9 cellular contexts compared by ENCODE assay signal in the genomic region with DNA sequence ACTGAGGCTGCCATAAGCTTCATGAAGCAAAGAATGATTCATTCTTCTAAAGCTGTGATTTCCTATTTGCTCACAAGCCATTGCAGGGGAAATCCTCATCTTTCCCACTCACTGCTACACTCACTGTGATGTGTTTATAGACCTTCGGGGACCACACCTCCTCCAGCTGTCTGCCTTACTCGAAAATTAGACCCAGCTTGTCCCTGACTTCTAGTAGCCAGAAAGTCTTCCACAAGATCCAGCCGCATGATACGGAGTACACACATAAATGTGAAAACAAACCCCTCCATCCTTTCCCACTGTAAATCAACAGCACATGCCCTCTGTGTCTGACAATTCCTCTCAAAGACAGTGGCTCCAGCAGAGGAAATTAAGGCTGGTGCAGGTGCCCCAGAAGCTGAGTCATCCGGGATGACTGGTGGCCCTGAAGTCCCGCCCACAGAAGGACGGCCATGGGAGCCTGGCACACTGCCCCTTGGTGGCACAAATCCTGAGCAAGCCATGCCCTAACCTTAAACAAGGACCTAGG.
DNase-seq lines count a peak whose midpoint lies in the region; ATAC-seq and TF ChIP-seq lines count a peak whose summit lies in the region.
"Had no signal": no experiment of that assay in that cellular context is flagged by ENCODE, and none has a peak within 500 bp of the region (broad histone marks: within the 10 kb centered on the region; RNA-seq: fewer than 3 reads in every experiment).

No MANE protein-coding gene starts in this region.

- H3K27me3 ChIP-seq in left ventricle myocardium inferior (ENCODE audit: low read depth), result no peaks in the 10 kb centered on the region

- peaks cover 24% of the 10 kb centered on the region for H3K36me3 Mint-ChIP-seq in WTC11

- POLR2A ChIA-PET in WTC11 (lab: Charles Lee), result interaction anchor here (0.6 kb wide), 1 partner anchor 670 kb away, joined by 3 read pairs; no protein-coding TSS in a partner anchor

- no peak for TF ChIP-seq CTCF in left ventricle myocardium inferior (IDR thresholded peaks at IDR 0.05; ENCODE audit: borderline replicate concordance)
- no peak for TF ChIP-seq CTCF in WTC11 (IDR thresholded peaks at IDR 0.05)

- intact Hi-C loops in left ventricle myocardium superior (cut with micrococcal nuclease) (no loop called here), left ventricle myocardium inferior (cut with micrococcal nuclease) (no loop called here)

- peaks cover 20% of the 10 kb centered on the region for H3K4me1 Mint-ChIP-seq in WTC11

- no peaks in the 10 kb centered on the region for H3K27me3 Mint-ChIP-seq in WTC11 (ENCODE audit: low read depth)

- CTCF ChIA-PET in WTC11 (lab: Charles Lee), result interaction anchor here (0.7 to 1.7 kb wide), 4 partner anchors 10 to 142 kb away, joined by 3 to 6 read pairs (median 4); no protein-coding TSS in a partner anchor

- H3K4me1 ChIP-seq in left ventricle myocardium inferior, result peaks cover 6% of the 10 kb centered on the region

- H3K27ac ChIP-seq in left ventricle myocardium inferior (replicated peaks), result no peak overlapping the region

- no peak overlapping the region; the same call in 1 of the 2 replicates for H3K27ac Mint-ChIP-seq in WTC11

- peak; percentile 46 for ATAC-seq in left ventricle myocardium superior
- ATAC-seq in WTC11, result peak; percentile 46
- ATAC-seq in left lobe of liver, result peak; percentile 65
- ATAC-seq in GM19035 (IDR thresholded peaks at IDR 0.05; ENCODE audit: unreplicated experiment), result no peak
- ATAC-seq in GM21529 (IDR thresholded peaks at IDR 0.05; ENCODE audit: unreplicated experiment), result no peak
- ATAC-seq: GM12878 had no signal

- no peak overlapping the region for H3K4me3 Mint-ChIP-seq in WTC11

- H3K9me3 Mint-ChIP-seq in WTC11, result no peaks in the 10 kb centered on the region

- no peak overlapping the region for H3K4me3 ChIP-seq in left ventricle myocardium inferior
- H3K4me3 ChIP-seq: GM12878 had no signal

- DNase-seq in left ventricle myocardium superior (peak; percentile 43), left ventricle myocardium inferior (no peak), WTC11 (ENCODE audit: low spot score) (no peak), left lobe of liver (ENCODE audit: low spot score) (no peak), ureter (ENCODE audit: low spot score) (peak; percentile 46), NCI-H1417 treated with DMSO at 0.1 percent for 48 hours (lab: John Stamatoyannopoulos, UW) (no peak)

- H3K36me3 ChIP-seq in left ventricle myocardium inferior, result peaks cover 8% of the 10 kb centered on the region

- H3K9me3 ChIP-seq in left ventricle myocardium inferior (replicated peaks), result no peaks in the 10 kb centered on the region

TF ChIP-seq in WTC11, 78 proteins besides CTCF, POLR2A, EP300 and RAD21 (continues in another document):
- TF ChIP-seq TCF7 (CRISPR knock-in tag; IDR thresholded peaks at IDR 0.05; ENCODE audit: low read depth) (no peak), SMAD4 (CRISPR knock-in tag; IDR thresholded peaks at IDR 0.05) (no peak), TEAD4 (CRISPR knock-in tag; IDR thresholded peaks at IDR 0.05) (no peak), ZNF219 (CRISPR knock-in tag; IDR thresholded peaks at IDR 0.05; ENCODE audit: borderline replicate concordance) (no peak), ETV6 (CRISPR knock-in tag; IDR thresholded peaks at IDR 0.05) (no peak), RORB (CRISPR knock-in tag; IDR thresholded peaks at IDR 0.05) (no peak), HMGA2 (CRISPR knock-in tag; IDR thresholded peaks at IDR 0.05) (no peak), ZNF416 (CRISPR knock-in tag; IDR thresholded peaks at IDR 0.05) (no peak), PRRX2 (CRISPR knock-in tag; IDR thresholded peaks at IDR 0.05) (no peak)
- TF ChIP-seq, protein P1, sequence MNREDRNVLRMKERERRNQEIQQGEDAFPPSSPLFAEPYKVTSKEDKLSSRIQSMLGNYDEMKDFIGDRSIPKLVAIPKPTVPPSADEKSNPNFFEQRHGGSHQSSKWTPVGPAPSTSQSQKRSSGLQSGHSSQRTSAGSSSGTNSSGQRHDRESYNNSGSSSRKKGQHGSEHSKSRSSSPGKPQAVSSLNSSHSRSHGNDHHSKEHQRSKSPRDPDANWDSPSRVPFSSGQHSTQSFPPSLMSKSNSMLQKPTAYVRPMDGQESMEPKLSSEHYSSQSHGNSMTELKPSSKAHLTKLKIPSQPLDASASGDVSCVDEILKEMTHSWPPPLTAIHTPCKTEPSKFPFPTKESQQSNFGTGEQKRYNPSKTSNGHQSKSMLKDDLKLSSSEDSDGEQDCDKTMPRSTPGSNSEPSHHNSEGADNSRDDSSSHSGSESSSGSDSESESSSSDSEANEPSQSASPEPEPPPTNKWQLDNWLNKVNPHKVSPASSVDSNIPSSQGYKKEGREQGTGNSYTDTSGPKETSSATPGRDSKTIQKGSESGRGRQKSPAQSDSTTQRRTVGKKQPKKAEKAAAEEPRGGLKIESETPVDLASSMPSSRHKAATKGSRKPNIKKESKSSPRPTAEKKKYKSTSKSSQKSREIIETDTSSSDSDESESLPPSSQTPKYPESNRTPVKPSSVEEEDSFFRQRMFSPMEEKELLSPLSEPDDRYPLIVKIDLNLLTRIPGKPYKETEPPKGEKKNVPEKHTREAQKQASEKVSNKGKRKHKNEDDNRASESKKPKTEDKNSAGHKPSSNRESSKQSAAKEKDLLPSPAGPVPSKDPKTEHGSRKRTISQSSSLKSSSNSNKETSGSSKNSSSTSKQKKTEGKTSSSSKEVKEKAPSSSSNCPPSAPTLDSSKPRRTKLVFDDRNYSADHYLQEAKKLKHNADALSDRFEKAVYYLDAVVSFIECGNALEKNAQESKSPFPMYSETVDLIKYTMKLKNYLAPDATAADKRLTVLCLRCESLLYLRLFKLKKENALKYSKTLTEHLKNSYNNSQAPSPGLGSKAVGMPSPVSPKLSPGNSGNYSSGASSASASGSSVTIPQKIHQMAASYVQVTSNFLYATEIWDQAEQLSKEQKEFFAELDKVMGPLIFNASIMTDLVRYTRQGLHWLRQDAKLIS (CRISPR knock-in tag; IDR thresholded peaks at IDR 0.05; ENCODE audit: borderline replicate concordance), result no peak
- TF ChIP-seq, protein P2, sequence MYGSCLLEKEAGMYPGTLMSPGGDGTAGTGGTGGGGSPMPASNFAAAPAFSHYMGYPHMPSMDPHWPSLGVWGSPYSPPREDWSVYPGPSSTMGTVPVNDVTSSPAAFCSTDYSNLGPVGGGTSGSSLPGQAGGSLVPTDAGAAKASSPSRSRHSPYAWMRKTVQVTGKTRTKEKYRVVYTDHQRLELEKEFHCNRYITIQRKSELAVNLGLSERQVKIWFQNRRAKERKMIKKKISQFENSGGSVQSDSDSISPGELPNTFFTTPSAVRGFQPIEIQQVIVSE (CRISPR knock-in tag; IDR thresholded peaks at IDR 0.05; ENCODE audit: borderline replicate concordance), result no peak
- TF ChIP-seq, protein P3, sequence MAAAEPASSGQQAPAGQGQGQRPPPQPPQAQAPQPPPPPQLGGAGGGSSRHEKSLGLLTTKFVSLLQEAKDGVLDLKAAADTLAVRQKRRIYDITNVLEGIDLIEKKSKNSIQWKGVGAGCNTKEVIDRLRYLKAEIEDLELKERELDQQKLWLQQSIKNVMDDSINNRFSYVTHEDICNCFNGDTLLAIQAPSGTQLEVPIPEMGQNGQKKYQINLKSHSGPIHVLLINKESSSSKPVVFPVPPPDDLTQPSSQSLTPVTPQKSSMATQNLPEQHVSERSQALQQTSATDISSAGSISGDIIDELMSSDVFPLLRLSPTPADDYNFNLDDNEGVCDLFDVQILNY (CRISPR knock-in tag; IDR thresholded peaks at IDR 0.05), result no peak
- TF ChIP-seq, protein P4, sequence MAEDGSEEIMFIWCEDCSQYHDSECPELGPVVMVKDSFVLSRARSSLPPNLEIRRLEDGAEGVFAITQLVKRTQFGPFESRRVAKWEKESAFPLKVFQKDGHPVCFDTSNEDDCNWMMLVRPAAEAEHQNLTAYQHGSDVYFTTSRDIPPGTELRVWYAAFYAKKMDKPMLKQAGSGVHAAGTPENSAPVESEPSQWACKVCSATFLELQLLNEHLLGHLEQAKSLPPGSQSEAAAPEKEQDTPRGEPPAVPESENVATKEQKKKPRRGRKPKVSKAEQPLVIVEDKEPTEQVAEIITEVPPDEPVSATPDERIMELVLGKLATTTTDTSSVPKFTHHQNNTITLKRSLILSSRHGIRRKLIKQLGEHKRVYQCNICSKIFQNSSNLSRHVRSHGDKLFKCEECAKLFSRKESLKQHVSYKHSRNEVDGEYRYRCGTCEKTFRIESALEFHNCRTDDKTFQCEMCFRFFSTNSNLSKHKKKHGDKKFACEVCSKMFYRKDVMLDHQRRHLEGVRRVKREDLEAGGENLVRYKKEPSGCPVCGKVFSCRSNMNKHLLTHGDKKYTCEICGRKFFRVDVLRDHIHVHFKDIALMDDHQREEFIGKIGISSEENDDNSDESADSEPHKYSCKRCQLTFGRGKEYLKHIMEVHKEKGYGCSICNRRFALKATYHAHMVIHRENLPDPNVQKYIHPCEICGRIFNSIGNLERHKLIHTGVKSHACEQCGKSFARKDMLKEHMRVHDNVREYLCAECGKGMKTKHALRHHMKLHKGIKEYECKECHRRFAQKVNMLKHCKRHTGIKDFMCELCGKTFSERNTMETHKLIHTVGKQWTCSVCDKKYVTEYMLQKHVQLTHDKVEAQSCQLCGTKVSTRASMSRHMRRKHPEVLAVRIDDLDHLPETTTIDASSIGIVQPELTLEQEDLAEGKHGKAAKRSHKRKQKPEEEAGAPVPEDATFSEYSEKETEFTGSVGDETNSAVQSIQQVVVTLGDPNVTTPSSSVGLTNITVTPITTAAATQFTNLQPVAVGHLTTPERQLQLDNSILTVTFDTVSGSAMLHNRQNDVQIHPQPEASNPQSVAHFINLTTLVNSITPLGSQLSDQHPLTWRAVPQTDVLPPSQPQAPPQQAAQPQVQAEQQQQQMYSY (CRISPR knock-in tag; IDR thresholded peaks at IDR 0.05), result no peak
- TF ChIP-seq, protein P5, sequence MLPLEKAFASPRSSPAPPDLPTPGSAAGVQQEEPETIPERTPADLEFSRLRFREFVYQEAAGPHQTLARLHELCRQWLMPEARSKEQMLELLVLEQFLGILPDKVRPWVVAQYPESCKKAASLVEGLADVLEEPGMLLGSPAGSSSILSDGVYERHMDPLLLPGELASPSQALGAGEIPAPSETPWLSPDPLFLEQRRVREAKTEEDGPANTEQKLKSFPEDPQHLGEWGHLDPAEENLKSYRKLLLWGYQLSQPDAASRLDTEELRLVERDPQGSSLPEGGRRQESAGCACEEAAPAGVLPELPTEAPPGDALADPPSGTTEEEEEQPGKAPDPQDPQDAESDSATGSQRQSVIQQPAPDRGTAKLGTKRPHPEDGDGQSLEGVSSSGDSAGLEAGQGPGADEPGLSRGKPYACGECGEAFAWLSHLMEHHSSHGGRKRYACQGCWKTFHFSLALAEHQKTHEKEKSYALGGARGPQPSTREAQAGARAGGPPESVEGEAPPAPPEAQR (CRISPR knock-in tag; IDR thresholded peaks at IDR 0.05), result no peak

Comparison
In these comparisons a context has a peak if more than half of its experiments do, and no peak if none do; other contexts are left out.
1. DNase-seq: peak in left ventricle myocardium superior (single experiment) and ureter (single experiment); none in left ventricle myocardium inferior (single experiment), WTC11 (single experiment), left lobe of liver (single experiment) and NCI-H1417 treated with DMSO at 0.1 percent for 48 hours (single experiment).
2. ATAC-seq: peak in left ventricle myocardium superior (single experiment), WTC11 (single experiment) and left lobe of liver (single experiment); none in GM19035 (single experiment) and GM21529 (single experiment).